Comparison of ENCODE assay signal across 16 cellular contexts in genomic region chr7:96685755-96686154, GRCh38. TPM values are rescaled to one million over a fixed set of nuclear protein-coding genes. Genes with fewer than 3 reads are reported as not detected.
DNase-seq lines count a peak whose midpoint lies in the region; ATAC-seq and TF ChIP-seq lines count a peak whose summit lies in the region.
"Had no signal": no experiment of that assay in that cellular context is flagged by ENCODE, and none has a peak within 500 bp of the region (broad histone marks: within the 10 kb centered on the region; RNA-seq: fewer than 3 reads in every experiment).

No MANE protein-coding gene starts in this region.

- peaks cover 35 to 48% (median 47%) of the 10 kb centered on the region in 3 donors for H3K4me1 Mint-ChIP-seq in CD8-positive, alpha-beta memory T cell

- H3K27ac Mint-ChIP-seq in CD8-positive, alpha-beta memory T cell, result peak overlapping the region in 6 of 8 donors; percentile 35 to 77 (median 62)

- H3K27me3 Mint-ChIP-seq in CD8-positive, alpha-beta memory T cell, result no peaks in the 10 kb centered on the region

- H3K9me3 Mint-ChIP-seq in CD8-positive, alpha-beta memory T cell, result peaks cover 0 to 7% (median 4%) of the 10 kb centered on the region in 5 donors

- CTCF ChIA-PET in CD8-positive, alpha-beta memory T cell (lab: Charles Lee), result no interaction called here

- TF ChIP-seq POLR2A in breast epithelium (IDR thresholded peaks at IDR 0.05), result no peak

- H3K4me3 Mint-ChIP-seq in CD8-positive, alpha-beta memory T cell, result peak overlapping the region in 6 of 7 donors; percentile 29 to 63 (median 48)

- ATAC-seq in GM19328 (IDR thresholded peaks at IDR 0.05; ENCODE audit: unreplicated experiment) (peak; percentile 85), HG02763 (IDR thresholded peaks at IDR 0.05; ENCODE audit: unreplicated experiment) (peak; percentile 47), HG03469 (IDR thresholded peaks at IDR 0.05; ENCODE audit: unreplicated experiment) (peak; percentile 56), upper lobe of right lung (no peak)
- ATAC-seq: left lung, Panc1 had no signal

- no peaks in the 10 kb centered on the region for H3K27me3 ChIP-seq in CD8-positive, alpha-beta memory T cell (ENCODE audit: insufficient read depth, low read length, poor library complexity, severe bottlenecking)
- H3K27me3 ChIP-seq in breast epithelium, result no peaks in the 10 kb centered on the region
- no peaks in the 10 kb centered on the region for H3K27me3 ChIP-seq in upper lobe of right lung
- H3K27me3 ChIP-seq: colonic mucosa, left lung, suprapubic skin had no signal

- TF ChIP-seq CTCF in breast epithelium (IDR thresholded peaks at IDR 0.05), result no peak
- no peak for TF ChIP-seq CTCF in upper lobe of right lung (IDR thresholded peaks at IDR 0.05)

- H3K27ac ChIP-seq in CD8-positive, alpha-beta memory T cell (ENCODE audit: low read depth, low read length), result no peak overlapping the region
- H3K27ac ChIP-seq in caudate nucleus (ENCODE audit: low read depth, low read length) (no peak overlapping the region), breast epithelium (no peak overlapping the region), upper lobe of right lung (no peak overlapping the region)
- H3K27ac ChIP-seq: colonic mucosa, left lung, suprapubic skin had no signal

- peaks cover 29 to 59% (median 39%) of the 10 kb centered on the region in 3 donors for H3K36me3 Mint-ChIP-seq in CD8-positive, alpha-beta memory T cell

- no peak overlapping the region for H3K4me3 ChIP-seq in CD8-positive, alpha-beta memory T cell (ENCODE audit: low read length)
- H3K4me3 ChIP-seq in breast epithelium, result no peak overlapping the region
- H3K4me3 ChIP-seq in upper lobe of right lung, result no peak overlapping the region
- H3K4me3 ChIP-seq: colonic mucosa, left lung, suprapubic skin had no signal

- intact Hi-C loops in breast epithelium (cut with DNase I; ENCODE audit: low total_unique reads), result no loop called here
- intact Hi-C loops in upper lobe of right lung (cut with DNase I), result no loop called here

- H3K9me3 ChIP-seq in CD8-positive, alpha-beta memory T cell (ENCODE audit: low read length), result no peaks in the 10 kb centered on the region
- H3K9me3 ChIP-seq in breast epithelium (peaks cover 0 to 8% of the 10 kb centered on the region in 2 donors), upper lobe of right lung (no peaks in the 10 kb centered on the region)
- H3K9me3 ChIP-seq: colonic mucosa, left lung had no signal

- no peak for DNase-seq in CD8-positive, alpha-beta memory T cell
- no peak for DNase-seq in caudate nucleus (lab: John Stamatoyannopoulos, UW)
- no peak for DNase-seq in breast epithelium (ENCODE audit: low spot score in 2 of 2)
- DNase-seq in NCI-H82 treated with DMSO at 0.1 percent for 48 hours (lab: John Stamatoyannopoulos, UW; ENCODE audit: unreplicated experiment), result no peak
- DNase-seq in upper lobe of right lung, result no peak
- DNase-seq: activated gamma-delta T cell treated with Interleukin-2 at 50 U/mL for 16 hours; C1 segment of cervical spinal cord; colonic mucosa; left lung; NCI-H146; stimulated activated CD4-positive, alpha-beta T cell treated with anti-CD3 and anti-CD28 coated beads, Interleukin-2, amount 100 ng/mL, for 48 hours had no signal

- H3K4me1 ChIP-seq in CD8-positive, alpha-beta memory T cell (ENCODE audit: insufficient read depth, low read length), result peaks cover 15% of the 10 kb centered on the region
- H3K4me1 ChIP-seq in breast epithelium (no peaks in the 10 kb centered on the region), upper lobe of right lung (peaks cover 4% of the 10 kb centered on the region)
- H3K4me1 ChIP-seq: colonic mucosa, suprapubic skin had no signal

- POLR2A ChIA-PET in CD8-positive, alpha-beta memory T cell (lab: Charles Lee), result no interaction called here

- no peaks in the 10 kb centered on the region for H3K36me3 ChIP-seq in CD8-positive, alpha-beta memory T cell (ENCODE audit: insufficient read depth, low read length)
- no peaks in the 10 kb centered on the region for H3K36me3 ChIP-seq in breast epithelium
- peaks cover 5% of the 10 kb centered on the region for H3K36me3 ChIP-seq in upper lobe of right lung

RNA-seq across cellular contexts. Expression of gene SEM1, which starts 23.9 kb away (rescaled TPM):
- total RNA-seq in CD8-positive, alpha-beta memory T cell, result 10 to 100 TPM; 45.3 to 48.6 TPM
- 153 TPM for polyA plus RNA-seq in CD8-positive, alpha-beta memory T cell
- 10 to 100 TPM; 26.6 to 37.4 (median 28.5) TPM for total RNA-seq in breast epithelium
- total RNA-seq in upper lobe of right lung, result 29.5 TPM
